ENCODE assay signal across 8 cellular contexts in genomic region chr2:165067958-165068612, GRCh38.
DNase-seq lines count a peak whose midpoint lies in the region; ATAC-seq and TF ChIP-seq lines count a peak whose summit lies in the region.

No MANE protein-coding gene starts in this region.

- RAD21 ChIA-PET in HCT116 (lab: Charles Lee; ENCODE audit: low non-redundant PET in 1 of 2, low total read pairs in 2 of 2, uncharacterized antibody in 2 of 2, unreplicated experiment in 2 of 2): no interaction called here

- POLR2A ChIA-PET in HCT116 (lab: Charles Lee): no interaction called here
- POLR2A ChIA-PET in CD8-positive, alpha-beta T cell (lab: Charles Lee): no interaction called here

- no peaks in the 10 kb centered on the region for H3K36me3 Mint-ChIP-seq in CD8-positive, alpha-beta T cell

- no peak for TF ChIP-seq RAD21 in HCT116 (IDR thresholded peaks at IDR 0.05; ENCODE audit: low read depth)

- BruUV-seq in HCT116 (replicated peaks; lab: Mats Ljungman, UMichigan): no TSS peak

- H3K79me2 ChIP-seq in HCT116 (ENCODE audit: insufficient read depth, low read length): no peaks in the 10 kb centered on the region

- H4K91ac ChIP-seq in neuronal stem cell (ENCODE audit: low read depth, low read length, poor library complexity): no peak overlapping the region

- H2BK5ac ChIP-seq in neuronal stem cell (ENCODE audit: low read length): no peak overlapping the region

- H2BK120ac ChIP-seq in neuronal stem cell (ENCODE audit: low read depth, low read length): no peak overlapping the region

- TF ChIP-seq POLR2A in HCT116 (IDR thresholded peaks at IDR 0.05; ENCODE audit: borderline replicate concordance, extremely low read depth, insufficient read depth, insufficient read length): no peak

- H3K4me3 ChIP-seq in HCT116 (replicated peaks in 1 of 2; ENCODE audit: low read depth in 1 of 2, low read length in 2 of 2) (no peak overlapping the region), neuronal stem cell (ENCODE audit: low read length in 2 of 2) (peak overlapping the region in 1 of 2 donors; percentile 33)
- H3K4me3 ChIP-seq in CD8-positive, alpha-beta T cell (ENCODE audit: low read depth, low read length): no peak overlapping the region

- H3K14ac ChIP-seq in neuronal stem cell (ENCODE audit: low read length): no peak overlapping the region

- H3K4me3 Mint-ChIP-seq in CD8-positive, alpha-beta T cell: no peak overlapping the region

- peaks cover 2% of the 10 kb centered on the region for H3K27me3 Mint-ChIP-seq in CD8-positive, alpha-beta T cell (ENCODE audit: low read depth)

- H3K4me1 ChIP-seq in HCT116 (ENCODE audit: control insufficient read depth in 1 of 2, insufficient read depth in 2 of 2, low read length in 2 of 2) (no peaks in the 10 kb centered on the region), neuronal stem cell (ENCODE audit: control insufficient read depth in 2 of 2, insufficient read depth in 1 of 2, low read depth in 1 of 2, low read length in 2 of 2) (peaks cover 9 to 34% of the 10 kb centered on the region in 2 donors)
- H3K4me1 ChIP-seq in CD8-positive, alpha-beta T cell (ENCODE audit: insufficient read depth, low read length): no peaks in the 10 kb centered on the region

- no peaks in the 10 kb centered on the region for H3K79me1 ChIP-seq in neuronal stem cell (ENCODE audit: low read depth, low read length)

- CTCF ChIA-PET in HCT116 (lab: Charles Lee): no interaction called here
- CTCF ChIA-PET in CD8-positive, alpha-beta T cell (lab: Charles Lee): no interaction called here

- no CpG with 5 or more reads among the region's 12 CpGs for WGBS in neuronal stem cell (ENCODE audit: extremely low coverage in 2 of 2, insufficient read length in 2 of 2, insufficient replicate concordance in 1 of 2), 2 donors

- H2BK12ac ChIP-seq in neuronal stem cell (ENCODE audit: low read length): no peak overlapping the region

- TF ChIP-seq CTCF in HCT116 (IDR thresholded peaks at IDR 0.05 in 2 of 3, conservative IDR thresholded peaks at IDR 0.05 in 1 of 3; ENCODE audit: borderline replicate concordance in 1 of 3, insufficient read depth in 1 of 3, low read depth in 2 of 3, low read length in 2 of 3): no peak
- no peak for TF ChIP-seq CTCF in CD8-positive, alpha-beta T cell (IDR thresholded peaks at IDR 0.05)

- no peak overlapping the region for H4K8ac ChIP-seq in neuronal stem cell (ENCODE audit: low read depth, low read length)

- no peak for DNase-seq in HCT116 (ENCODE audit: low read depth, low spot score)
- peak; percentile 98 for DNase-seq in NCI-H82 (lab: John Stamatoyannopoulos, UW)
- DNase-seq in fibroblast of gingiva (ENCODE audit: low read depth): peak; percentile 30
- DNase-seq in neuronal stem cell (ENCODE audit: low spot score): peak; percentile 87
- no peak for DNase-seq in mesenteric fat pad (ENCODE audit: low spot score)
- no peak for DNase-seq in CD8-positive, alpha-beta T cell

- no peak overlapping the region for H3K27ac Mint-ChIP-seq in CD8-positive, alpha-beta T cell

- no peaks in the 10 kb centered on the region for H3K4me1 Mint-ChIP-seq in CD8-positive, alpha-beta T cell (ENCODE audit: low read depth)

- H3K9ac ChIP-seq in HCT116 (ENCODE audit: low read length) (no peak overlapping the region), neuronal stem cell (ENCODE audit: low read depth, low read length, poor library complexity) (no peak overlapping the region)

- H3K9me3 Mint-ChIP-seq in CD8-positive, alpha-beta T cell: no peaks in the 10 kb centered on the region

- ATAC-seq in HCT116: 0 out of 2 replicates have a peak, but pooled peaks have one; percentile 44
- no peak for ATAC-seq in GM19395 (IDR thresholded peaks at IDR 0.05; ENCODE audit: unreplicated experiment)
- no peak for ATAC-seq in HG03521 (IDR thresholded peaks at IDR 0.05; ENCODE audit: unreplicated experiment)
- no peak for ATAC-seq in CD8-positive, alpha-beta T cell

- no peaks in the 10 kb centered on the region for H3K9me2 ChIP-seq in HCT116 (ENCODE audit: insufficient read depth)

- H3K4me2 ChIP-seq in HCT116 (ENCODE audit: low read length): peak overlapping the region; percentile 19; the same call in 1 of the 2 replicates
- H3K4me2 ChIP-seq in neuronal stem cell (ENCODE audit: insufficient read depth, low read length, poor library complexity, severe bottlenecking): peak overlapping the region; percentile 56

- H2AFZ ChIP-seq in HCT116 (ENCODE audit: low read depth, low read length, poor library complexity, severe bottlenecking) (no peak overlapping the region), neuronal stem cell (ENCODE audit: low read length) (peak overlapping the region; percentile 65)

- H2BK15ac ChIP-seq in neuronal stem cell (ENCODE audit: low read length): no peak overlapping the region

- no peak overlapping the region for H3K27ac ChIP-seq in HCT116 (ENCODE audit: low read depth, low read length)
- H3K27ac ChIP-seq in neuronal stem cell (replicated peaks; ENCODE audit: low read length): peak overlapping the region; percentile 92
- H3K27ac ChIP-seq in CD8-positive, alpha-beta T cell (ENCODE audit: low read depth, low read length): no peak overlapping the region

- intact Hi-C loops in HCT116 (cut with micrococcal nuclease): no loop called here
- intact Hi-C loops in CD8-positive, alpha-beta T cell (cut with DNase I, micrococcal nuclease): no loop called here

- no peak overlapping the region for H3K18ac ChIP-seq in neuronal stem cell (ENCODE audit: low read length)

- H4K20me1 ChIP-seq in HCT116 (ENCODE audit: insufficient read depth): no peaks in the 10 kb centered on the region; the same call in 1 of the 2 replicates

- H3K23ac ChIP-seq in neuronal stem cell (ENCODE audit: low read depth, low read length, poor library complexity): no peak overlapping the region

- no peaks in the 10 kb centered on the region for H3K27me3 ChIP-seq in HCT116 (ENCODE audit: insufficient read depth, low read length)
- no peaks in the 10 kb centered on the region for H3K27me3 ChIP-seq in neuronal stem cell (ENCODE audit: control insufficient read depth in 3 of 3, insufficient read depth in 3 of 3, low read depth in 1 of 3, low read length in 3 of 3)
- H3K27me3 ChIP-seq in CD8-positive, alpha-beta T cell (ENCODE audit: insufficient read depth, low read length): no peaks in the 10 kb centered on the region

- H3K9me3 ChIP-seq in HCT116 (ENCODE audit: control insufficient read depth in 1 of 2, insufficient read depth in 1 of 2, low read depth in 1 of 2, low read length in 2 of 2) (no peaks in the 10 kb centered on the region), neuronal stem cell (replicated peaks in 1 of 2; ENCODE audit: control insufficient read depth in 2 of 2, insufficient read depth in 1 of 2, low read depth in 1 of 2, low read length in 2 of 2) (peaks cover 0 to 3% of the 10 kb centered on the region in 2 donors)
- H3K9me3 ChIP-seq in CD8-positive, alpha-beta T cell (ENCODE audit: low read length): no peaks in the 10 kb centered on the region

- H2AK5ac ChIP-seq in neuronal stem cell (ENCODE audit: low read depth, low read length): no peak overlapping the region

- H3K36me3 ChIP-seq in HCT116 (ENCODE audit: control insufficient read depth in 1 of 2, insufficient read depth in 2 of 2, low read length in 2 of 2) (no peaks in the 10 kb centered on the region), neuronal stem cell (replicated peaks in 1 of 2; ENCODE audit: control insufficient read depth in 2 of 2, insufficient read depth in 2 of 2, low read length in 2 of 2) (no peaks in the 10 kb centered on the region)
- H3K36me3 ChIP-seq in CD8-positive, alpha-beta T cell (ENCODE audit: insufficient read depth, low read length): no peaks in the 10 kb centered on the region

- H3K4ac ChIP-seq in neuronal stem cell (ENCODE audit: low read length): no peak overlapping the region

TF ChIP-seq in HCT116, 20 proteins besides CTCF, POLR2A, EP300 and RAD21:
- TF ChIP-seq REST (IDR thresholded peaks at IDR 0.05; ENCODE audit: low read depth) (no peak), CEBPB (IDR thresholded peaks at IDR 0.05; ENCODE audit: low read depth) (no peak), EGR1 (IDR thresholded peaks at IDR 0.05; ENCODE audit: low read depth) (no peak), JUND (IDR thresholded peaks at IDR 0.05) (no peak), POLR2AphosphoS5 (IDR thresholded peaks at IDR 0.05; ENCODE audit: low read depth, low read length) (no peak), ELF1 (IDR thresholded peaks at IDR 0.05; ENCODE audit: borderline replicate concordance, low read depth) (no peak), TCF7L2 (IDR thresholded peaks at IDR 0.05; ENCODE audit: borderline replicate concordance, extremely low read depth, insufficient read depth, insufficient read length) (no peak)

Comparison
In these comparisons a context has a peak if more than half of its experiments do, and no peak if none do; other contexts are left out.
1. DNase-seq: peak in NCI-H82 (single experiment), fibroblast of gingiva (single experiment) and neuronal stem cell (single experiment); none in HCT116 (single experiment), mesenteric fat pad (single experiment) and CD8-positive, alpha-beta T cell (0 of 7).